10 cellular contexts compared by ENCODE assay signal in genomic region chr12:106987846-106988245, GRCh38. TPM values are rescaled to one million over a fixed set of nuclear protein-coding genes. Genes with fewer than 3 reads are reported as not detected.
DNase-seq lines count a peak whose midpoint lies in the region; ATAC-seq, FAIRE-seq and TF ChIP-seq lines count a peak whose summit lies in the region.
"Had no signal": no experiment of that assay in that cellular context is flagged by ENCODE, and none has a peak within 500 bp of the region (broad histone marks: within the 10 kb centered on the region; RNA-seq: fewer than 3 reads in every experiment).

No MANE protein-coding gene starts in this region.

- H3K9me3 ChIP-seq in keratinocyte (ENCODE audit: control insufficient read depth, low read depth, low read length) (no peaks in the 10 kb centered on the region), suprapubic skin (no peaks in the 10 kb centered on the region)

- H2AFZ ChIP-seq in keratinocyte (ENCODE audit: control insufficient read depth, low read length), result peak overlapping the region; percentile 8

- H3K9me1 ChIP-seq in keratinocyte (ENCODE audit: control insufficient read depth, extremely low read depth, insufficient read depth, low read length), result no peaks in the 10 kb centered on the region

- ATAC-seq in activated T-cell treated with anti-CD3 and anti-CD28 coated beads, Interleukin-2, amount 50 U/mL, for 72 hours (replicated peaks in 1 of 2), result no peak
- no peak for ATAC-seq in activated CD8-positive, alpha-beta T cell treated with anti-CD3 and anti-CD28 coated beads for 36 hours

- no peak for TF ChIP-seq EP300 in suprapubic skin (IDR thresholded peaks at IDR 0.05)

- intact Hi-C loops in activated CD8-positive, alpha-beta T cell treated with anti-CD3 and anti-CD28 coated beads for 36 hours (cut with micrococcal nuclease), result loop anchor here (10.0 kb wide), 1 partner anchor 107 kb away; the partner anchor contains the start of gene CRY1

- H3K27me3 Mint-ChIP-seq in activated T-cell treated with anti-CD3 and anti-CD28 coated beads, Interleukin-2, amount 50 U/mL, for 72 hours (ENCODE audit: low read depth), result no peaks in the 10 kb centered on the region
- H3K27me3 Mint-ChIP-seq in activated CD8-positive, alpha-beta T cell treated with anti-CD3 and anti-CD28 coated beads for 36 hours, result no peaks in the 10 kb centered on the region

- H3K9me3 Mint-ChIP-seq in activated T-cell treated with anti-CD3 and anti-CD28 coated beads, Interleukin-2, amount 50 U/mL, for 72 hours, result peaks cover 4 to 11% of the 10 kb centered on the region in 2 donors
- H3K9me3 Mint-ChIP-seq in activated CD8-positive, alpha-beta T cell treated with anti-CD3 and anti-CD28 coated beads for 36 hours, result peaks cover 16% of the 10 kb centered on the region

- TF ChIP-seq CTCF in activated CD8-positive, alpha-beta T cell treated with anti-CD3 and anti-CD28 coated beads for 36 hours (IDR thresholded peaks at IDR 0.05), result no peak
- TF ChIP-seq CTCF in keratinocyte (optimal IDR thresholded peaks at IDR 0.05 in 1 of 3, IDR thresholded peaks at IDR 0.05 in 1 of 3, conservative IDR thresholded peaks at IDR 0.05 in 1 of 3; ENCODE audit: extremely low read depth in 1 of 3, insufficient read depth in 2 of 3, low read length in 3 of 3) (no peak), suprapubic skin (IDR thresholded peaks at IDR 0.05) (no peak)

- peaks cover 15 to 24% of the 10 kb centered on the region in 2 donors for H3K36me3 Mint-ChIP-seq in activated T-cell treated with anti-CD3 and anti-CD28 coated beads, Interleukin-2, amount 50 U/mL, for 72 hours (ENCODE audit: insufficient read depth in 2 of 2)
- peaks cover 26% of the 10 kb centered on the region for H3K36me3 Mint-ChIP-seq in activated CD8-positive, alpha-beta T cell treated with anti-CD3 and anti-CD28 coated beads for 36 hours (ENCODE audit: low read depth)

- no peak for TF ChIP-seq POLR2A in suprapubic skin (IDR thresholded peaks at IDR 0.05)

- CTCF ChIA-PET in activated CD8-positive, alpha-beta T cell treated with anti-CD3 and anti-CD28 coated beads for 36 hours (lab: Charles Lee), result no interaction called here

- H3K4me3 ChIP-seq in keratinocyte (ENCODE audit: control insufficient read depth in 2 of 3, extremely low read depth in 1 of 3, insufficient read depth in 2 of 3, low read depth in 1 of 3, low read length in 3 of 3) (no peak overlapping the region), suprapubic skin (peak overlapping the region; percentile 75)

- H4K20me1 ChIP-seq in keratinocyte (ENCODE audit: control insufficient read depth, extremely low read depth, insufficient read depth, low read length), result no peaks in the 10 kb centered on the region

- H3K4me1 Mint-ChIP-seq in activated T-cell treated with anti-CD3 and anti-CD28 coated beads, Interleukin-2, amount 50 U/mL, for 72 hours (ENCODE audit: low read depth), result peaks cover 43% of the 10 kb centered on the region
- H3K4me1 Mint-ChIP-seq in activated CD8-positive, alpha-beta T cell treated with anti-CD3 and anti-CD28 coated beads for 36 hours (ENCODE audit: low read depth), result peaks cover 35% of the 10 kb centered on the region

- dilution Hi-C loops in keratinocyte (cut with MboI; ENCODE audit: extremely low pct_ligation_motif_present, low sequenced_read_pairs), result no loop called here

- no peak overlapping the region for H3K9ac ChIP-seq in keratinocyte (ENCODE audit: control insufficient read depth, extremely low read depth, insufficient read depth, low read length)

- 51% methylated on average over 6 of the region's 6 CpGs for WGBS in suprapubic skin

- H3K36me3 ChIP-seq in keratinocyte (ENCODE audit: control insufficient read depth in 2 of 2, extremely low read depth in 1 of 2, insufficient read depth in 2 of 2, low read length in 2 of 2), result peaks cover 0 to 5% of the 10 kb centered on the region in 2 experiments
- peaks cover 7% of the 10 kb centered on the region for H3K36me3 ChIP-seq in suprapubic skin

- peak overlapping the region; percentile 33 for H3K4me2 ChIP-seq in keratinocyte (ENCODE audit: control insufficient read depth, extremely low read depth, insufficient read depth, low read depth, low read length)

- POLR2A ChIA-PET in activated CD8-positive, alpha-beta T cell treated with anti-CD3 and anti-CD28 coated beads for 36 hours (lab: Charles Lee), result no interaction called here

- DNase-seq in activated T-cell treated with anti-CD3 and anti-CD28 coated beads, Interleukin-2, amount 50 U/mL, for 72 hours, result no peak
- DNase-seq in activated T-cell treated with anti-CD3 and anti-CD28 coated beads, Interleukin-2, amount 50 U/mL, for 48 hours, result no peak
- DNase-seq in activated CD8-positive, alpha-beta T cell treated with anti-CD3 and anti-CD28 coated beads for 36 hours, result no peak
- DNase-seq in keratinocyte (ENCODE audit: low read depth, low spot score), result no peak
- no peak for DNase-seq in suprapubic skin (ENCODE audit: low spot score in 2 of 2)
- DNase-seq in NCI-H2227 (lab: John Stamatoyannopoulos, UW; ENCODE audit: unreplicated experiment), result no peak
- no peak for DNase-seq in NCI-H2081 treated with DMSO at 0.1 percent for 48 hours (lab: John Stamatoyannopoulos, UW)
- DNase-seq in NCI-H526 (lab: John Stamatoyannopoulos, UW), result no peak
- DNase-seq: dermis blood vessel endothelial cell; stimulated activated CD4-positive, alpha-beta T cell treated with anti-CD3 and anti-CD28 coated beads, Interleukin-4, amount 100 ng/mL, for 1 hour had no signal

- no peak overlapping the region for H3K27ac ChIP-seq in keratinocyte (ENCODE audit: control insufficient read depth, insufficient read depth, low read length)
- H3K27ac ChIP-seq in suprapubic skin, result peak overlapping the region; percentile 92

- H3K4me1 ChIP-seq in keratinocyte (ENCODE audit: control insufficient read depth, extremely low read depth, insufficient read depth, low read length) (peaks cover 11% of the 10 kb centered on the region), suprapubic skin (peaks cover 28% of the 10 kb centered on the region)

- H3K4me3 Mint-ChIP-seq in activated T-cell treated with anti-CD3 and anti-CD28 coated beads, Interleukin-2, amount 50 U/mL, for 72 hours, result peak overlapping the region; percentile 97 to 98
- peak overlapping the region; percentile 90 for H3K4me3 Mint-ChIP-seq in activated CD8-positive, alpha-beta T cell treated with anti-CD3 and anti-CD28 coated beads for 36 hours

- peak overlapping the region; percentile 34 for H3K27ac Mint-ChIP-seq in activated T-cell treated with anti-CD3 and anti-CD28 coated beads, Interleukin-2, amount 50 U/mL, for 72 hours
- no peak overlapping the region for H3K27ac Mint-ChIP-seq in activated CD8-positive, alpha-beta T cell treated with anti-CD3 and anti-CD28 coated beads for 36 hours

- peak; percentile 5 for FAIRE-seq in keratinocyte (lab: Jason Lieb, UNC)

- H3K27me3 ChIP-seq in keratinocyte (ENCODE audit: control insufficient read depth, extremely low read depth, insufficient read depth, low read length) (no peaks in the 10 kb centered on the region), suprapubic skin (no peaks in the 10 kb centered on the region)

- peaks cover 1% of the 10 kb centered on the region for H3K79me2 ChIP-seq in keratinocyte (ENCODE audit: control insufficient read depth, insufficient read depth, low read length)

RNA-seq across cellular contexts. Expression of gene MTERF2, which starts 0.9 kb away (rescaled TPM):
- 1 to 10 TPM; 6.7 to 7.8 TPM for total RNA-seq in activated T-cell treated with anti-CD3 and anti-CD28 coated beads, Interleukin-2, amount 50 U/mL, for 72 hours
- total RNA-seq in activated CD8-positive, alpha-beta T cell treated with anti-CD3 and anti-CD28 coated beads for 36 hours, result 1 to 10 TPM; 4.8 to 5.9 TPM
- 5.0 to 9.6 TPM (median 7.1 TPM) in 3 replicates for polyA plus RNA-seq in keratinocyte
- polyA plus RNA-seq in keratinocyte (2011; ENCODE audit: low read depth), result 6.1 TPM
- polyA plus RNA-seq in keratinocyte (2011; cell fraction: cytosol; rRNA removed), result 2.8 and 6.0 TPM in 2 replicates
- polyA plus RNA-seq in keratinocyte (2011; cell fraction: nucleus; rRNA removed), result 17.4 and 19.5 TPM in 2 replicates
- polyA plus RNA-seq in keratinocyte (2012; ENCODE audit: low replicate concordance), result 5.4 and 6.7 TPM in 2 replicates
- polyA minus RNA-seq in keratinocyte, result 1.5 to 4.1 TPM in 2 of 3 replicates, not detected in the other
- polyA minus RNA-seq in keratinocyte (2011; cell fraction: cytosol; rRNA and poly(A)+ RNA removed), result not detected
- 2.1 and 3.5 TPM in 2 replicates for polyA minus RNA-seq in keratinocyte (2011; cell fraction: nucleus; rRNA and poly(A)+ RNA removed)
- 10 to 100 TPM in 3 of 4 donors, 1 to 10 TPM in 1; 9.4 to 20.7 (median 16.3) TPM for total RNA-seq in suprapubic skin

RNA-seq across cellular contexts. Expression of gene TMEM263, which starts 32.1 kb away (rescaled TPM):
- total RNA-seq in activated T-cell treated with anti-CD3 and anti-CD28 coated beads, Interleukin-2, amount 50 U/mL, for 72 hours, result 10 to 100 TPM; 39.7 to 41.3 TPM
- total RNA-seq in activated CD8-positive, alpha-beta T cell treated with anti-CD3 and anti-CD28 coated beads for 36 hours, result 10 to 100 TPM; 43.5 to 46.5 TPM
- 10.8 to 22.6 TPM (median 22.0 TPM) in 3 replicates for polyA plus RNA-seq in keratinocyte
- 5.8 TPM for polyA plus RNA-seq in keratinocyte (2011; ENCODE audit: low read depth)
- polyA plus RNA-seq in keratinocyte (2011; cell fraction: cytosol; rRNA removed), result 14.4 and 17.1 TPM in 2 replicates
- 13.3 and 17.1 TPM in 2 replicates for polyA plus RNA-seq in keratinocyte (2011; cell fraction: nucleus; rRNA removed)
- polyA plus RNA-seq in keratinocyte (2012; ENCODE audit: low replicate concordance), result 11.1 and 27.5 TPM in 2 replicates
- polyA minus RNA-seq in keratinocyte, result 10.1 to 30.9 TPM (median 13.1 TPM) in 3 replicates
- 21.5 TPM for polyA minus RNA-seq in keratinocyte (2011; cell fraction: cytosol; rRNA and poly(A)+ RNA removed)
- polyA minus RNA-seq in keratinocyte (2011; cell fraction: nucleus; rRNA and poly(A)+ RNA removed), result 6.2 and 17.7 TPM in 2 replicates
- 10 to 100 TPM in 3 of 4 donors, 1 to 10 TPM in 1; 6.5 to 13.3 (median 11.9) TPM for total RNA-seq in suprapubic skin
